8 cellular contexts compared by ENCODE assay signal in genomic region chr3:115819785-115820384, GRCh38.
DNase-seq lines count a peak whose midpoint lies in the region; ATAC-seq and TF ChIP-seq lines count a peak whose summit lies in the region.

No MANE protein-coding gene starts in this region.

- intact Hi-C loops in upper lobe of right lung (cut with DNase I), result no loop called here

- no peaks in the 10 kb centered on the region for H3K36me3 ChIP-seq in upper lobe of right lung

- ATAC-seq in GM21825 (IDR thresholded peaks at IDR 0.05; ENCODE audit: unreplicated experiment), result peak; percentile 83
- peak; percentile 75 for ATAC-seq in omental fat pad (ENCODE audit: low FRiP score)
- peak; percentile 96 for ATAC-seq in upper lobe of right lung

- H3K4me3 ChIP-seq in upper lobe of right lung, result no peak overlapping the region

- peak in 2 of 3 donors; percentile 73 for TF ChIP-seq CTCF in omental fat pad (IDR thresholded peaks at IDR 0.05)
- peak; percentile 98 for TF ChIP-seq CTCF in upper lobe of right lung (IDR thresholded peaks at IDR 0.05)

- no peak overlapping the region for H3K27ac ChIP-seq in upper lobe of right lung

- no peaks in the 10 kb centered on the region for H3K4me1 ChIP-seq in upper lobe of right lung

- DNase-seq in GDM1 (lab: John Stamatoyannopoulos, UW), result peak; percentile 39
- peak; percentile 40 for DNase-seq in KG1 (lab: John Stamatoyannopoulos, UW)
- peak; percentile 91 for DNase-seq in OCI-M1 (lab: John Stamatoyannopoulos, UW)
- peak; percentile 30 to 46 for DNase-seq in activated T-cell treated with anti-CD3 and anti-CD28 coated beads, Interleukin-2, amount 50 U/mL, for 48 hours
- peak; percentile 82 for DNase-seq in fibroblast of the conjunctiva (ENCODE audit: low read depth)
- DNase-seq in omental fat pad (ENCODE audit: low spot score), result no peak
- no peak for DNase-seq in upper lobe of right lung

- H3K9me3 ChIP-seq in upper lobe of right lung, result no peaks in the 10 kb centered on the region

- H3K27me3 ChIP-seq in upper lobe of right lung, result no peaks in the 10 kb centered on the region

Comparison
In these comparisons a context has a peak if more than half of its experiments do, and no peak if none do; other contexts are left out.
1. DNase-seq: peak in GDM1 (single experiment), KG1 (single experiment), OCI-M1 (single experiment), activated T-cell treated with anti-CD3 and anti-CD28 coated beads, Interleukin-2, amount 50 U/mL, for 48 hours (2 of 2) and fibroblast of the conjunctiva (single experiment); none in omental fat pad (single experiment) and upper lobe of right lung (single experiment).
2. Peak in every context shown above with its lines, with median percentiles within 50 percentile points of each other: ATAC-seq.